ENCODE assay signal across 31 cellular contexts in the genomic region with DNA sequence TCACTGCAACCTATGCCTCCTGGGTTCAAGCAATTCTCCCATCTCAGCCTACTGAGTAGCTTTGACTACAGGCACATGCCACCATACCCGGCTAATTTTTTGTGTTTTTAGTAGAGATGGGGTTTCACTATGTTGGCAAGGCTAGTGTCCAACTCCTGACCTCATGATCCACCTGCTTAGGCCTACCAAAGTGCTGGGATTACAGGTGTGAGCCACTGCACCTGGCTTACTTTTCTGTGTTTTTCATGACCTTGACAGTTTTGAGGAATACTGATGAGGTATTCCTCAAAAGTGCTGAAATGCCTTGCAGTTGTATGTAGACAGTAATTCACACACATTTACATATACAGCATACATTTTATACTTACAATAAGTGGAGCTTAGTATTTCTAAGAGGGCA.
"Had no signal": no experiment of that assay in that cellular context is flagged by ENCODE, and none has a peak within 500 bp of the region (broad histone marks: within the 10 kb centered on the region; RNA-seq: fewer than 3 reads in every experiment).

No MANE protein-coding gene starts in this region.

- ATAC-seq: activated CD8-positive, alpha-beta T cell treated with anti-CD3 and anti-CD28 coated beads for 36 hours; activated naive CD8-positive, alpha-beta T cell treated with anti-CD3 and anti-CD28 coated beads, Interleukin-2, amount 50 U/mL, for 24 hours had no signal

- H3K27ac ChIP-seq: brain microvascular endothelial cell, PC-9, VCaP had no signal

- H3K36me3 Mint-ChIP-seq: activated naive CD4-positive, alpha-beta T cell treated with anti-CD3 and anti-CD28 coated beads, Interleukin-2, amount 10 ng/mL, durations not matched to agents 7 days and 5 days had no signal

- H3K36me3 ChIP-seq: brain microvascular endothelial cell had no signal

- H3K27me3 Mint-ChIP-seq: activated CD8-positive, alpha-beta T cell treated with anti-CD3 and anti-CD28 coated beads for 36 hours; activated naive CD4-positive, alpha-beta T cell treated with anti-CD3 and anti-CD28 coated beads, Interleukin-2, amount 10 ng/mL, durations not matched to agents 7 days and 5 days; activated naive CD8-positive, alpha-beta T cell; activated naive CD8-positive, alpha-beta T cell treated with anti-CD3 and anti-CD28 coated beads, Interleukin-2, amount 50 U/mL, for 24 hours; activated T-cell treated with anti-CD3 and anti-CD28 coated beads, Interleukin-2, amount 50 U/mL, for 24 hours; central memory CD8-positive, alpha-beta T cell had no signal

- DNase-seq: activated CD4-positive, alpha-beta T cell treated with anti-CD3 and anti-CD28 coated beads for 1 hour; activated CD4-positive, alpha-beta T cell treated with anti-CD3 and anti-CD28 coated beads for 48 hours; activated CD4-positive, CD25-positive, alpha-beta regulatory T cell; activated gamma-delta T cell treated with Interleukin-2 at 50 U/mL for 16 hours; activated naive CD4-positive, alpha-beta T cell treated with anti-CD3 and anti-CD28 coated beads, Interleukin-2, amount 10 ng/mL, durations not matched to agents 7 days and 5 days; activated naive CD8-positive, alpha-beta T cell treated with anti-CD3 and anti-CD28 coated beads, Interleukin-2, amount 50 U/mL, for 24 hours; activated T-cell treated with anti-CD3 and anti-CD28 coated beads, Interleukin-2, amount 50 U/mL, for 24 hours; anterior cingulate cortex; brain microvascular endothelial cell; Kasumi-1; MG63; NCI-H1048; NCI-H1105 treated with DMSO at 0.1 percent for 48 hours; NCI-H1436; NCI-H1694; NCI-H2029; NCI-H345; NCI-H510A; NCI-H526; NCI-H748 treated with DMSO at 0.1 percent for 48 hours; PC-9; Right ventricle myocardium superior; SW 1271; T-helper 1 cell; T-helper 2 cell; T-helper 9 cell had no signal

- H3K9me3 Mint-ChIP-seq: activated CD8-positive, alpha-beta T cell treated with anti-CD3 and anti-CD28 coated beads for 36 hours; activated naive CD4-positive, alpha-beta T cell treated with anti-CD3 and anti-CD28 coated beads, Interleukin-2, amount 10 ng/mL, durations not matched to agents 7 days and 5 days; activated naive CD8-positive, alpha-beta T cell treated with anti-CD3 and anti-CD28 coated beads, Interleukin-2, amount 50 U/mL, for 24 hours; activated T-cell treated with anti-CD3 and anti-CD28 coated beads, Interleukin-2, amount 50 U/mL, for 24 hours; central memory CD8-positive, alpha-beta T cell had no signal

- H2AFZ ChIP-seq: PC-9 had no signal

- H3K27ac Mint-ChIP-seq: activated CD8-positive, alpha-beta T cell treated with anti-CD3 and anti-CD28 coated beads for 36 hours; activated naive CD4-positive, alpha-beta T cell treated with anti-CD3 and anti-CD28 coated beads, Interleukin-2, amount 10 ng/mL, durations not matched to agents 7 days and 5 days; activated naive CD8-positive, alpha-beta T cell; activated naive CD8-positive, alpha-beta T cell treated with anti-CD3 and anti-CD28 coated beads, Interleukin-2, amount 50 U/mL, for 24 hours; activated T-cell treated with anti-CD3 and anti-CD28 coated beads, Interleukin-2, amount 50 U/mL, for 24 hours had no signal

- H3K4me2 ChIP-seq: PC-9 had no signal

- H3K4me3 Mint-ChIP-seq: activated CD8-positive, alpha-beta T cell treated with anti-CD3 and anti-CD28 coated beads for 36 hours; activated naive CD4-positive, alpha-beta T cell treated with anti-CD3 and anti-CD28 coated beads, Interleukin-2, amount 10 ng/mL, durations not matched to agents 7 days and 5 days; activated naive CD8-positive, alpha-beta T cell; activated naive CD8-positive, alpha-beta T cell treated with anti-CD3 and anti-CD28 coated beads, Interleukin-2, amount 50 U/mL, for 24 hours; activated T-cell treated with anti-CD3 and anti-CD28 coated beads, Interleukin-2, amount 50 U/mL, for 24 hours; central memory CD8-positive, alpha-beta T cell had no signal

- FAIRE-seq: RCC 7860 had no signal

- H3K4me3 ChIP-seq: MG63, PC-9 had no signal

- H3K27me3 ChIP-seq: brain microvascular endothelial cell, MG63 had no signal
